Comparison of ENCODE assay signal across 10 cellular contexts in the genomic region with DNA sequence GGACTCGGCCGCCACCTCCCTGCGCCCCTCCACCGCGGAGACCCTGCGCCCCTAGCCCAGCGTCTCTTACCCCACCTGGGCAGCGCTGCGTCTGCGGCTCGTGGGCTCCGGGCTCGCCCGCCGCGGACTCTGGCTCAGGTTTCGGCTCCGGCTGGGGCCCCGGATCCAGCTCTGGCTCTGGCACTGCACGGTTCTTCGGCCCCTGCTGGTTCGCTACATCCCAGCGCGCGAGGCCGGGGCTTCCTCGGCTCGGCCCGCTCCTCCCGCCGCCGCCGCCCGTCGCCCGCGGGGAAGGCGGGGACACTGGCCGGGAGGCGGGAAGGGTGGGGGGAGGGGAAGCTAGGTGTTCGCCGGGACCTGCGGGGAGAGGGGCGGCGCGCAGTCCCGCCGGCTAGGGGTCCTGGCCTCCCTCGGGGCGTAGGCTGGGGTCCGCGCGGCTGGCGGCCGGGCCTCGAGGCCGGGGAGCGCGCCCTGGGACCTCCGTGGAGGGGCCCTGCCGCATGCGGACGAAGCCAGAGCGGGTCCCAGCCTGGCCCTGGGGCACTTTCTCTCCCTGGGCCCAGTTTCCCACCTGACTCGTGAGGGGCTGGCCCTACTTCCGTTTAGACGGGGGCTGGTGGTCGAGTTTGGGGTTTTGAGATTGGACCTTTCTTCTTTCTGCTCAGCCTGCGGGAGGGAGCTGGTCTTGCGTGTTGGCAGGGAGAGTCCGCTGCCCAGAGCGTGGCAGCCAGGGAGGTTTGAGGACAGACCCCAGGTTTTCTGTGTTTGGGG. TPM values are rescaled to one million over a fixed set of nuclear protein-coding genes. Genes with fewer than 3 reads are reported as not detected.
DNase-seq lines count a peak whose midpoint lies in the region; ATAC-seq and TF ChIP-seq lines count a peak whose summit lies in the region.
"Had no signal": no experiment of that assay in that cellular context is flagged by ENCODE, and none has a peak within 500 bp of the region (broad histone marks: within the 10 kb centered on the region; RNA-seq: fewer than 3 reads in every experiment).

No MANE protein-coding gene starts in this region.

- peak overlapping the region in 3 of 4 donors; percentile 20 to 26 (median 26) for H3K27ac ChIP-seq in Peyer's patch

- H3K36me3 Mint-ChIP-seq in glutamatergic neuron (ENCODE audit: unreplicated experiment), result no peaks in the 10 kb centered on the region
- H3K36me3 Mint-ChIP-seq in HFFc6 (ENCODE audit: low read depth), result no peaks in the 10 kb centered on the region
- H3K36me3 Mint-ChIP-seq: activated naive CD8-positive, alpha-beta T cell treated with anti-CD3 and anti-CD28 coated beads, Interleukin-2, amount 10 ng/mL, durations not matched to agents 7 days and 5 days had no signal

- TF ChIP-seq POLR2A in Peyer's patch (IDR thresholded peaks at IDR 0.05), result no peak

- H3K27me3 ChIP-seq in Peyer's patch, result peaks cover 0 to 44% of the 10 kb centered on the region in 2 donors

- ATAC-seq in HG03095 (IDR thresholded peaks at IDR 0.05; ENCODE audit: unreplicated experiment), result no peak

- H3K4me1 ChIP-seq in Peyer's patch, result peaks cover 0 to 22% (median 14%) of the 10 kb centered on the region in 4 donors

- peaks cover 12% of the 10 kb centered on the region for H3K9me3 Mint-ChIP-seq in glutamatergic neuron (ENCODE audit: unreplicated experiment)
- H3K9me3 Mint-ChIP-seq in HFFc6, result no peaks in the 10 kb centered on the region
- H3K9me3 Mint-ChIP-seq: activated naive CD8-positive, alpha-beta T cell treated with anti-CD3 and anti-CD28 coated beads, Interleukin-2, amount 10 ng/mL, durations not matched to agents 7 days and 5 days had no signal

- DNase-seq in ELF-1 (ENCODE audit: low read depth, low spot score) (peak; percentile 59), Peyer's patch (no peak), glutamatergic neuron (peak; percentile 43), retina (peak; percentile 64), HFFc6 (no peak), NCI-H2227 (lab: John Stamatoyannopoulos, UW; ENCODE audit: unreplicated experiment) (no peak), NCI-H345 treated with DMSO at 0.1 percent for 48 hours (lab: John Stamatoyannopoulos, UW; ENCODE audit: unreplicated experiment) (no peak)

- no peak for TF ChIP-seq CTCF in Peyer's patch (IDR thresholded peaks at IDR 0.05)
- no peak for TF ChIP-seq CTCF in glutamatergic neuron (IDR thresholded peaks at IDR 0.05; ENCODE audit: partially characterized antibody, unreplicated experiment)
- no peak for TF ChIP-seq CTCF in HFFc6 (IDR thresholded peaks at IDR 0.05)

- H3K4me3 Mint-ChIP-seq in glutamatergic neuron (ENCODE audit: unreplicated experiment) (no peak overlapping the region), HFFc6 (no peak overlapping the region)

- H3K27me3 Mint-ChIP-seq in glutamatergic neuron (ENCODE audit: unreplicated experiment) (peaks cover 38% of the 10 kb centered on the region), HFFc6 (ENCODE audit: insufficient read depth) (peaks cover 22% of the 10 kb centered on the region)

- H3K36me3 ChIP-seq in Peyer's patch, result no peaks in the 10 kb centered on the region

- H3K4me1 Mint-ChIP-seq in glutamatergic neuron (ENCODE audit: low read depth, unreplicated experiment) (no peaks in the 10 kb centered on the region), HFFc6 (ENCODE audit: low read depth) (peaks cover 5% of the 10 kb centered on the region; the same call in 1 of the 2 replicates)

- H3K27ac Mint-ChIP-seq in glutamatergic neuron (ENCODE audit: unreplicated experiment) (no peak overlapping the region), HFFc6 (no peak overlapping the region)
- H3K27ac Mint-ChIP-seq: activated naive CD8-positive, alpha-beta T cell treated with anti-CD3 and anti-CD28 coated beads, Interleukin-2, amount 10 ng/mL, durations not matched to agents 7 days and 5 days had no signal

- H3K9me3 ChIP-seq in Peyer's patch, result no peaks in the 10 kb centered on the region

- H3K4me3 ChIP-seq in Peyer's patch, result peak overlapping the region; percentile 6 to 41 (median 34)

RNA-seq across cellular contexts. Expression of a gene that starts 5.7 kb away (rescaled TPM):
- 1 to 10 TPM in 3 of 4 donors, under 1 TPM in 1; 0.88 to 4.2 (median 2.5) TPM for total RNA-seq in Peyer's patch
- total RNA-seq in glutamatergic neuron (ENCODE audit: unreplicated experiment), result 0.76 TPM
- total RNA-seq in HFFc6 (2021; fragmentation: NEBNext Ultra II Directional; extraction: Animal tissue kit (Norgen Biotek cat#: 25700)), result 10 to 100 TPM; 13.4 to 26.0 (median 14.8) TPM
- total RNA-seq: activated naive CD8-positive, alpha-beta T cell treated with anti-CD3 and anti-CD28 coated beads, Interleukin-2, amount 10 ng/mL, durations not matched to agents 7 days and 5 days; glomerular endothelial cell had no signal

Comparison
In these comparisons a context has a peak if more than half of its experiments do, and no peak if none do; other contexts are left out.
1. DNase-seq: peak in ELF-1 (single experiment), glutamatergic neuron (single experiment) and retina (single experiment); none in Peyer's patch (0 of 3), HFFc6 (single experiment), NCI-H2227 (single experiment) and NCI-H345 treated with DMSO at 0.1 percent for 48 hours (single experiment).